Comparison of ENCODE assay signal across 11 cellular contexts in genomic region chr6:89892577-89892976, GRCh38. TPM values are rescaled to one million over a fixed set of nuclear protein-coding genes. Genes with fewer than 3 reads are reported as not detected.
DNase-seq lines count a peak whose midpoint lies in the region; ATAC-seq, FAIRE-seq and TF ChIP-seq lines count a peak whose summit lies in the region.
"Not testable (repeated sequence)": the region's sequence is repeated elsewhere in the genome, so short reads cannot be mapped to it uniquely, and the experiment has no call there.
"Had no signal": no experiment of that assay in that cellular context is flagged by ENCODE, and none has a peak within 500 bp of the region (broad histone marks: within the 10 kb centered on the region; RNA-seq: fewer than 3 reads in every experiment).

No MANE protein-coding gene starts in this region.

- not testable (repeated sequence) for H3K18ac ChIP-seq in H1 (ENCODE audit: extremely low read depth, low read length)

- RAD21 ChIA-PET in HCT116 (lab: Charles Lee; ENCODE audit: low non-redundant PET in 1 of 2, low total read pairs in 2 of 2, uncharacterized antibody in 2 of 2, unreplicated experiment in 2 of 2) = interaction anchor here in 1 of 2 experiments (1.1 kb wide), 1 partner anchor 48 kb away, joined by 3 read pairs; no protein-coding TSS in a partner anchor

- not testable (repeated sequence) for H3K79me1 ChIP-seq in H1 (ENCODE audit: low read depth, low read length)

- not testable (repeated sequence) for H3K36me3 ChIP-seq in HCT116 (ENCODE audit: control insufficient read depth in 1 of 2, insufficient read depth in 2 of 2, low read length in 2 of 2); Loucy (ENCODE audit: insufficient read depth, low read length); H1 (ENCODE audit: control insufficient read depth in 2 of 4, insufficient read depth in 4 of 4, low read length in 3 of 4); kidney epithelial cell (ENCODE audit: control insufficient read depth, insufficient read depth, low read length)

- TF ChIP-seq CTCF in 22Rv1 (IDR thresholded peaks at IDR 0.05) (peak; percentile 35), GM12872 (IDR thresholded peaks at IDR 0.05; ENCODE audit: insufficient read depth, low read depth, low read length) (peak; percentile 25; the same call in 1 of the 3 replicates), HCT116 (IDR thresholded peaks at IDR 0.05 in 2 of 3, conservative IDR thresholded peaks at IDR 0.05 in 1 of 3; ENCODE audit: borderline replicate concordance in 1 of 3, insufficient read depth in 1 of 3, low read depth in 2 of 3, low read length in 2 of 3) (peak; percentile 9 to 48 (median 12); a peak in 3 of 6 replicates), Loucy (conservative IDR thresholded peaks at IDR 0.05; ENCODE audit: low read length) (peak; percentile 41; the same call in 1 of the 2 replicates), WTC11 (IDR thresholded peaks at IDR 0.05) (0 out of 2 replicates have a peak, but pooled peaks have one; percentile 22), H1 (IDR thresholded peaks at IDR 0.05; ENCODE audit: control extremely low read depth in 1 of 3, insufficient read depth in 1 of 3, low read depth in 1 of 3, low read length in 3 of 3) (peak in 1 of 3 experiments; percentile 18; a peak in 1 of 4 replicates), kidney epithelial cell (IDR thresholded peaks at IDR 0.05; ENCODE audit: insufficient read depth, low read length, poor library complexity, severe bottlenecking) (peak; percentile 9)

- H3K4me2 ChIP-seq in HCT116 (ENCODE audit: low read length); Loucy (ENCODE audit: low read depth, low read length, poor library complexity, severe bottlenecking); H1 (ENCODE audit: insufficient read depth in 1 of 2, low read depth in 2 of 2, low read length in 2 of 2): not testable (repeated sequence)

- ATAC-seq in HCT116 = peak; percentile 74
- ATAC-seq in WTC11 = not testable (repeated sequence)

- not testable (repeated sequence) for FAIRE-seq in H1 (lab: Jason Lieb, UNC)

- not testable (repeated sequence) for H3K27me3 ChIP-seq in HCT116 (ENCODE audit: insufficient read depth, low read length); Loucy (ENCODE audit: insufficient read depth, low read length, poor library complexity, severe bottlenecking); H1 (replicated peaks in 1 of 4; ENCODE audit: control insufficient read depth in 3 of 4, extremely low read depth in 1 of 4, insufficient read depth in 3 of 4, low read length in 3 of 4); kidney epithelial cell (ENCODE audit: control insufficient read depth, insufficient read depth, low read length)

- not testable (repeated sequence) for H3K27ac ChIP-seq in 22Rv1; HCT116 (ENCODE audit: low read depth, low read length); H1 (ENCODE audit: low read depth, low read length)

- 77% methylated on average over 8 of the region's 8 CpGs; no CpG with 5 or more reads in 1 of the 2 experiments for WGBS in H1 (ENCODE audit: extremely low coverage in 1 of 2, insufficient coverage in 1 of 2, insufficient read length in 1 of 2, insufficient replicate concordance in 2 of 2, low coverage in 1 of 2, low lambda C conversion rate in 2 of 2, missing lambda C conversion rate in 1 of 2), 2 experiments

- H3K9me3 ChIP-seq in HCT116 (ENCODE audit: control insufficient read depth in 1 of 2, insufficient read depth in 1 of 2, low read depth in 1 of 2, low read length in 2 of 2); Loucy (ENCODE audit: insufficient read depth, low read depth, low read length); H1 (ENCODE audit: insufficient read depth in 2 of 2, low read depth in 1 of 2, low read length in 1 of 2): not testable (repeated sequence)

- not testable (repeated sequence) for BruUV-seq in HCT116 (replicated peaks; lab: Mats Ljungman, UMichigan)

- H3K23me2 ChIP-seq in H1 (ENCODE audit: low read depth, low read length) = not testable (repeated sequence)

- not testable (repeated sequence) for H2AFZ ChIP-seq in HCT116 (ENCODE audit: low read depth, low read length, poor library complexity, severe bottlenecking); Loucy (ENCODE audit: low read length); H1 (ENCODE audit: low read length)

- not testable (repeated sequence) for H4K5ac ChIP-seq in H1 (ENCODE audit: insufficient read length, low read depth, low read length)

- not testable (repeated sequence) for H3F3A ChIP-seq in Loucy (ENCODE audit: low read depth)

- TF ChIP-seq POLR2A in HCT116 (IDR thresholded peaks at IDR 0.05; ENCODE audit: borderline replicate concordance, extremely low read depth, insufficient read depth, insufficient read length); H1 (IDR thresholded peaks at IDR 0.05; ENCODE audit: control extremely low read depth in 1 of 2, low read depth in 2 of 2, low read length in 2 of 2): not testable (repeated sequence)

- not testable (repeated sequence) for H3K27ac Mint-ChIP-seq in WTC11

- not testable (repeated sequence) for DNase-seq in HCT116 (ENCODE audit: low read depth, low spot score); WTC11 (ENCODE audit: low spot score); H1 (ENCODE audit: low read depth in 1 of 2, low spot score in 2 of 2); kidney epithelial cell (ENCODE audit: low read depth)

- H4K8ac ChIP-seq in H1 (ENCODE audit: extremely low read depth, insufficient read depth, low read length) = not testable (repeated sequence)

- H2BK120ac ChIP-seq in H1 (replicated peaks; ENCODE audit: low read depth, low read length) = not testable (repeated sequence)

- CTCF ChIA-PET in HCT116 (lab: Charles Lee) = not testable (repeated sequence)
- CTCF ChIA-PET in WTC11 (lab: Charles Lee) (interaction anchor here (1.1 kb wide), 1 partner anchor 48 kb away, joined by 3 read pairs; no protein-coding TSS in a partner anchor), H1 (lab: Charles Lee; ENCODE audit: partially characterized antibody) (interaction anchor here (0.9 to 1.6 kb wide), 3 partner anchors 19 to 57 kb away, joined by 3 to 5 read pairs (median 3); no protein-coding TSS in a partner anchor)

- not testable (repeated sequence) for H3K4me1 ChIP-seq in HCT116 (ENCODE audit: control insufficient read depth in 1 of 2, insufficient read depth in 2 of 2, low read length in 2 of 2); Loucy (ENCODE audit: insufficient read depth, low read length, poor library complexity, severe bottlenecking)
- H3K4me1 ChIP-seq in H1 (replicated peaks in 1 of 4; ENCODE audit: control insufficient read depth in 3 of 4, insufficient read depth in 4 of 4, low read length in 3 of 4) = peaks cover 4 to 13% (median 9%) of the 10 kb centered on the region in 4 experiments

- intact Hi-C loops in HCT116 (cut with micrococcal nuclease) = not testable (repeated sequence)

- peaks cover 67% of the 10 kb centered on the region for H3K27me3 Mint-ChIP-seq in WTC11 (ENCODE audit: low read depth)

- not testable (repeated sequence) for H3K4ac ChIP-seq in H1 (replicated peaks; ENCODE audit: insufficient read length, low read depth, low read length)

- not testable (repeated sequence) for H4K91ac ChIP-seq in H1 (replicated peaks; ENCODE audit: insufficient read length, low read length)

- not testable (repeated sequence) for H3K56ac ChIP-seq in H1 (replicated peaks; ENCODE audit: insufficient read length, low read depth, low read length)

- H2BK15ac ChIP-seq in H1 (ENCODE audit: low read length) = not testable (repeated sequence)

- H3K9ac ChIP-seq in HCT116 (ENCODE audit: low read length); Loucy (ENCODE audit: low read depth, low read length, poor library complexity, severe bottlenecking); H1 (replicated peaks in 1 of 4; ENCODE audit: extremely low read depth in 1 of 4, low read depth in 3 of 4, low read length in 3 of 4): not testable (repeated sequence)

- H3K9me3 Mint-ChIP-seq in WTC11 = not testable (repeated sequence)

- not testable (repeated sequence) for TF ChIP-seq EP300 in H1 (IDR thresholded peaks at IDR 0.05; ENCODE audit: borderline replicate concordance in 1 of 2, low read depth in 2 of 2, low read length in 2 of 2)

- H2BK20ac ChIP-seq in H1 (ENCODE audit: low read length) = not testable (repeated sequence)

- H2AK5ac ChIP-seq in H1 (ENCODE audit: low read depth, low read length) = not testable (repeated sequence)

- peak; percentile 45; the same call in 1 of the 2 replicates for TF ChIP-seq RAD21 in HCT116 (IDR thresholded peaks at IDR 0.05; ENCODE audit: low read depth)
- peak; percentile 15 to 29; a peak in 2 of 4 replicates for TF ChIP-seq RAD21 in H1 (IDR thresholded peaks at IDR 0.05 in 1 of 2, conservative IDR thresholded peaks at IDR 0.05 in 1 of 2; ENCODE audit: low read depth in 2 of 2, low read length in 2 of 2)

- not testable (repeated sequence) for H3K4me3 Mint-ChIP-seq in WTC11

- H3K36me3 Mint-ChIP-seq in WTC11 = not testable (repeated sequence)

- POLR2A ChIA-PET in HCT116 (lab: Charles Lee); H1 (lab: Charles Lee; ENCODE audit: partially characterized antibody): not testable (repeated sequence)
- POLR2A ChIA-PET in WTC11 (lab: Charles Lee) = interaction anchor here (0.7 kb wide), 2 partner anchors 51 to 256 kb away, joined by 3 read pairs; no protein-coding TSS in a partner anchor

- H3K14ac ChIP-seq in H1 (ENCODE audit: insufficient read length) = not testable (repeated sequence)

- not testable (repeated sequence) for H2BK12ac ChIP-seq in H1 (ENCODE audit: low read depth, low read length)

- not testable (repeated sequence) for H4K20me1 ChIP-seq in HCT116 (ENCODE audit: insufficient read depth); Loucy (ENCODE audit: insufficient read depth, low read length, poor library complexity, severe bottlenecking); H1 (replicated peaks in 1 of 2; ENCODE audit: control insufficient read depth in 1 of 2, insufficient read depth in 2 of 2, low read length in 2 of 2)

- not testable (repeated sequence) for H3K23ac ChIP-seq in H1 (ENCODE audit: insufficient read length)

- H3K4me3 ChIP-seq in HCT116 (replicated peaks in 1 of 2; ENCODE audit: low read depth in 1 of 2, low read length in 2 of 2); Loucy (ENCODE audit: low read length, poor library complexity, severe bottlenecking); H1 (ENCODE audit: extremely low read depth in 1 of 4, insufficient read depth in 2 of 4, low read depth in 3 of 4, low read length in 4 of 4); kidney epithelial cell (ENCODE audit: low read depth, low read length): not testable (repeated sequence)

- not testable (repeated sequence) for H3K79me2 ChIP-seq in HCT116 (ENCODE audit: insufficient read depth, low read length); Loucy (ENCODE audit: insufficient read depth, low read length); H1 (ENCODE audit: control insufficient read depth in 1 of 2, insufficient read depth in 2 of 2, low read length in 2 of 2)

- not testable (repeated sequence) for H2BK5ac ChIP-seq in H1 (ENCODE audit: low read depth, low read length)

- H3K9me2 ChIP-seq in HCT116 (ENCODE audit: insufficient read depth); Loucy (replicated peaks; ENCODE audit: low read depth, low read length): not testable (repeated sequence)

- H3K4me1 Mint-ChIP-seq in WTC11 = peaks cover 33% of the 10 kb centered on the region

RNA-seq across cellular contexts. Expression of gene GJA10, which starts 1.7 kb away (rescaled TPM):
- not detected for total RNA-seq in HCT116 (2021; ENCODE audit: unreplicated experiment)
- not detected in 2 replicates for polyA plus RNA-seq in HCT116 (2012)
- total RNA-seq in WTC11 (2021) = not detected in 3 replicates
- total RNA-seq in H1 (2021; fragmentation: NEBNext Ultra II Directional; extraction: Animal tissue kit (Norgen Biotek cat#: 25700)) = not detected in 2 replicates
- polyA plus RNA-seq in H1 (2011; rRNA removed) = 0.17 and 0.21 TPM in 2 replicates
- polyA plus RNA-seq in H1 (2011; cell fraction: cytosol; rRNA removed) = 0.05 TPM
- polyA plus RNA-seq in H1 (2011; cell fraction: nucleus; rRNA removed) = 0.07 TPM
- polyA plus RNA-seq in H1 (2012, experiment 1 of 2) = 0.20 to 0.27 TPM (median 0.23 TPM) in 3 of 4 replicates, not detected in the other
- polyA plus RNA-seq in H1 (2012, experiment 2 of 2) = 0.14 TPM
- polyA plus RNA-seq in H1 (2013, experiment 1 of 2) = not detected
- polyA plus RNA-seq in H1 (2013, experiment 2 of 2) = 0.06 TPM
- 0.76 TPM in 1 of 2 replicates, not detected in the other for polyA minus RNA-seq in H1 (2011; rRNA and poly(A)+ RNA removed)
- polyA minus RNA-seq in H1 (2011; cell fraction: cytosol; rRNA and poly(A)+ RNA removed) = not detected
- 0.70 TPM for polyA minus RNA-seq in H1 (2011; cell fraction: nucleus; rRNA and poly(A)+ RNA removed)
- total RNA-seq in kidney epithelial cell = not detected in 2 replicates
- total RNA-seq: Calu3; CD4-positive, alpha-beta T cell; Daoy; HT-29 had no signal
